ENCODE assay signal across 1 cellular context in genomic region chr1:180916771-180917170, GRCh38.
TF ChIP-seq lines count a peak whose summit lies in the region.

No MANE protein-coding gene starts in this region.

TF ChIP-seq in SK-N-SH, 30 proteins besides CTCF, POLR2A, EP300 and RAD21 (continued from another document):
- TF ChIP-seq TEAD4 (IDR thresholded peaks at IDR 0.05; ENCODE audit: borderline replicate concordance, insufficient read depth) (no peak), USF2 (IDR thresholded peaks at IDR 0.05; ENCODE audit: borderline replicate concordance, low read depth, low read length) (no peak), EZH2phosphoT487 (IDR thresholded peaks at IDR 0.05; ENCODE audit: borderline replicate concordance, low read depth) (no peak), GATA2 (CRISPR knock-in tag; IDR thresholded peaks at IDR 0.05) (no peak), ELF1 (IDR thresholded peaks at IDR 0.05) (no peak), MAX (IDR thresholded peaks at IDR 0.05; ENCODE audit: low read depth) (no peak), USF1 (IDR thresholded peaks at IDR 0.05; ENCODE audit: borderline replicate concordance, low read depth) (no peak), TAF1 (IDR thresholded peaks at IDR 0.05; ENCODE audit: borderline replicate concordance, low read depth, low read length) (no peak)
